In genomic region chr5:159772698-159773061, GRCh38 we compare ENCODE assay signal across 9 cellular contexts.
DNase-seq lines count a peak whose midpoint lies in the region; ATAC-seq and TF ChIP-seq lines count a peak whose summit lies in the region.
"Had no signal": no experiment of that assay in that cellular context is flagged by ENCODE, and none has a peak within 500 bp of the region (broad histone marks: within the 10 kb centered on the region; RNA-seq: fewer than 3 reads in every experiment).

No MANE protein-coding gene starts in this region.

- H2AFZ ChIP-seq in MM.1S (ENCODE audit: low read length) = peak overlapping the region; percentile 73

- no peaks in the 10 kb centered on the region for H4K20me1 ChIP-seq in MM.1S (ENCODE audit: insufficient read depth, low read length)

- no peaks in the 10 kb centered on the region for H3K9me3 Mint-ChIP-seq in CD8-positive, alpha-beta T cell
- no peaks in the 10 kb centered on the region for H3K9me3 Mint-ChIP-seq in effector memory CD8-positive, alpha-beta T cell
- no peaks in the 10 kb centered on the region for H3K9me3 Mint-ChIP-seq in osteocyte (ENCODE audit: unreplicated experiment)

- peaks cover 9% of the 10 kb centered on the region for H3K4me1 Mint-ChIP-seq in CD8-positive, alpha-beta T cell (ENCODE audit: low read depth)
- peaks cover 12% of the 10 kb centered on the region in 2 donors for H3K4me1 Mint-ChIP-seq in effector memory CD8-positive, alpha-beta T cell (ENCODE audit: low read depth in 2 of 2)
- H3K4me1 Mint-ChIP-seq in osteocyte (ENCODE audit: unreplicated experiment) = peaks cover 18% of the 10 kb centered on the region

- no peaks in the 10 kb centered on the region for H3K36me3 ChIP-seq in CD8-positive, alpha-beta T cell (ENCODE audit: insufficient read depth, low read length)
- no peaks in the 10 kb centered on the region for H3K36me3 ChIP-seq in MM.1S (replicated peaks; ENCODE audit: insufficient read depth, low read length)

- intact Hi-C loops in CD8-positive, alpha-beta T cell (cut with DNase I, micrococcal nuclease) = no loop called here

- no peak overlapping the region for H3K27ac Mint-ChIP-seq in CD8-positive, alpha-beta T cell
- peak overlapping the region; percentile 22 to 51 for H3K27ac Mint-ChIP-seq in effector memory CD8-positive, alpha-beta T cell
- H3K27ac Mint-ChIP-seq in osteocyte (ENCODE audit: unreplicated experiment) = peak overlapping the region; percentile 67

- no peaks in the 10 kb centered on the region for H3K36me3 Mint-ChIP-seq in CD8-positive, alpha-beta T cell
- peaks cover 3% of the 10 kb centered on the region for H3K36me3 Mint-ChIP-seq in effector memory CD8-positive, alpha-beta T cell (ENCODE audit: insufficient read depth)
- H3K36me3 Mint-ChIP-seq in osteocyte (ENCODE audit: unreplicated experiment) = no peaks in the 10 kb centered on the region

- CTCF ChIA-PET in CD8-positive, alpha-beta T cell (lab: Charles Lee) = no interaction called here

- ATAC-seq in CD8-positive, alpha-beta T cell = no peak
- ATAC-seq in effector memory CD8-positive, alpha-beta T cell (replicated peaks) = no peak
- ATAC-seq in GM21825 (IDR thresholded peaks at IDR 0.05; ENCODE audit: unreplicated experiment) = no peak
- ATAC-seq in HG02981 (IDR thresholded peaks at IDR 0.05; ENCODE audit: unreplicated experiment) = no peak

- H3K27me3 ChIP-seq in CD8-positive, alpha-beta T cell (ENCODE audit: insufficient read depth, low read length) = no peaks in the 10 kb centered on the region
- no peaks in the 10 kb centered on the region for H3K27me3 ChIP-seq in MM.1S (replicated peaks; ENCODE audit: insufficient read depth, low read length)

- peak overlapping the region; percentile 38 for H3K4me3 Mint-ChIP-seq in CD8-positive, alpha-beta T cell
- H3K4me3 Mint-ChIP-seq in effector memory CD8-positive, alpha-beta T cell = peak overlapping the region; percentile 38 to 67
- H3K4me3 Mint-ChIP-seq in osteocyte (ENCODE audit: unreplicated experiment) = peak overlapping the region; percentile 58

- no peak for DNase-seq in CD8-positive, alpha-beta T cell
- DNase-seq in MM.1S = no peak
- no peak for DNase-seq in effector memory CD8-positive, alpha-beta T cell
- DNase-seq in osteocyte (ENCODE audit: extremely low spot score, unreplicated experiment) = no peak
- no peak for DNase-seq in NCI-H2227 treated with DMSO at 0.1 percent for 48 hours (lab: John Stamatoyannopoulos, UW)
- no peak for DNase-seq in NCI-H345 (lab: John Stamatoyannopoulos, UW)
- DNase-seq: GF-D8 had no signal

- peaks cover 5% of the 10 kb centered on the region for H3F3A ChIP-seq in MM.1S (ENCODE audit: insufficient read depth, low read length)

- H3K79me2 ChIP-seq in MM.1S (ENCODE audit: low read length) = no peaks in the 10 kb centered on the region

- H3K9ac ChIP-seq in MM.1S (ENCODE audit: low read length) = peak overlapping the region; percentile 67

- POLR2A ChIA-PET in CD8-positive, alpha-beta T cell (lab: Charles Lee) = no interaction called here

- H3K27ac ChIP-seq in CD8-positive, alpha-beta T cell (ENCODE audit: low read depth, low read length) = no peak overlapping the region
- H3K27ac ChIP-seq in MM.1S (ENCODE audit: low read length) = peak overlapping the region; percentile 78; the same call in 1 of the 2 replicates

- H3K27me3 Mint-ChIP-seq in CD8-positive, alpha-beta T cell (ENCODE audit: low read depth) = peaks cover 28% of the 10 kb centered on the region
- peaks cover 24 to 45% of the 10 kb centered on the region in 2 donors for H3K27me3 Mint-ChIP-seq in effector memory CD8-positive, alpha-beta T cell
- no peaks in the 10 kb centered on the region for H3K27me3 Mint-ChIP-seq in osteocyte (ENCODE audit: unreplicated experiment)

- H3K9me2 ChIP-seq in MM.1S (replicated peaks; ENCODE audit: insufficient read depth, low read length) = no peaks in the 10 kb centered on the region

- H3K4me2 ChIP-seq in MM.1S (ENCODE audit: low read depth, low read length) = peak overlapping the region; percentile 79; the same call in 1 of the 2 replicates

- peaks cover 3% of the 10 kb centered on the region for H3K4me1 ChIP-seq in CD8-positive, alpha-beta T cell (ENCODE audit: insufficient read depth, low read length)
- peaks cover 12% of the 10 kb centered on the region for H3K4me1 ChIP-seq in MM.1S (ENCODE audit: low read length)

- TF ChIP-seq CTCF in CD8-positive, alpha-beta T cell (IDR thresholded peaks at IDR 0.05) = no peak
- TF ChIP-seq CTCF in MM.1S (IDR thresholded peaks at IDR 0.05; ENCODE audit: low read length) (no peak), osteocyte (IDR thresholded peaks at IDR 0.05) (no peak)

- H3K4me3 ChIP-seq in CD8-positive, alpha-beta T cell (ENCODE audit: low read depth, low read length) = no peak overlapping the region
- H3K4me3 ChIP-seq in MM.1S (ENCODE audit: low read length) = peak overlapping the region; percentile 38; the same call in 1 of the 2 replicates

- no peaks in the 10 kb centered on the region for H3K9me3 ChIP-seq in CD8-positive, alpha-beta T cell (ENCODE audit: low read length)
- H3K9me3 ChIP-seq in MM.1S (replicated peaks; ENCODE audit: insufficient read depth, low read length) = no peaks in the 10 kb centered on the region
